In genomic region chr15:33153548-33153947, GRCh38 we compare ENCODE assay signal across 8 cellular contexts. TPM values are rescaled to one million over a fixed set of nuclear protein-coding genes. Genes with fewer than 3 reads are reported as not detected.
"Had no signal": no experiment of that assay in that cellular context is flagged by ENCODE, and none has a peak within 500 bp of the region (broad histone marks: within the 10 kb centered on the region; RNA-seq: fewer than 3 reads in every experiment).

No MANE protein-coding gene starts in this region.

- DNase-seq: activated CD4-positive, alpha-beta T cell treated with anti-CD3 and anti-CD28 coated beads for 4 hours; activated naive CD4-positive, alpha-beta T cell treated with anti-CD3 and anti-CD28 coated beads for 36 hours; activated T-cell treated with anti-CD3 and anti-CD28 coated beads for 4 hours; foreskin keratinocyte; immature natural killer cell; ovary had no signal

- ATAC-seq: activated T-helper 17 cell treated with anti-CD3 and anti-CD28 coated beads, Interleukin-2, amount 50 U/mL, for 72 hours; foreskin keratinocyte had no signal

- H3K4me1 ChIP-seq: foreskin keratinocyte had no signal

- H3K4me3 ChIP-seq: ovary, SK-N-MC had no signal

- H3K27ac ChIP-seq: foreskin keratinocyte, ovary, SK-N-MC had no signal

- H3K9me3 ChIP-seq: ovary had no signal

- H3K36me3 ChIP-seq: ovary had no signal

- H3K27me3 ChIP-seq: foreskin keratinocyte, ovary had no signal

RNA-seq across cellular contexts. Expression of gene FMN1, which starts 41.0 kb away (rescaled TPM):
- polyA plus RNA-seq: immature natural killer cell had no signal
